ENCODE assay signal across 1 cellular context in genomic region chr2:120539421-120539936, GRCh38.
TF ChIP-seq lines count a peak whose summit lies in the region.

No MANE protein-coding gene starts in this region.

TF ChIP-seq in H1, 55 proteins besides CTCF, POLR2A, EP300 and RAD21 (continued from another document):
- TF ChIP-seq ATF2 (IDR thresholded peaks at IDR 0.05; ENCODE audit: low read length) (no peak), NRF1 (IDR thresholded peaks at IDR 0.05; ENCODE audit: low read depth, low read length) (no peak), CHD7 (IDR thresholded peaks at IDR 0.05; ENCODE audit: insufficient replicate concordance, low read length) (no peak), ZNF274 (IDR thresholded peaks at IDR 0.05; ENCODE audit: borderline replicate concordance, extremely low read depth, low read length) (no peak), TEAD4 (IDR thresholded peaks at IDR 0.05; ENCODE audit: low read depth, low read length) (no peak), RXRA (IDR thresholded peaks at IDR 0.05; ENCODE audit: insufficient read depth, low read depth, low read length) (no peak), GTF2F1 (IDR thresholded peaks at IDR 0.05; ENCODE audit: borderline replicate concordance, low read depth, low read length) (no peak), POU5F1 (IDR thresholded peaks at IDR 0.05; ENCODE audit: low read depth, low read length) (no peak), E2F6 (IDR thresholded peaks at IDR 0.05) (no peak), BCL11A (IDR thresholded peaks at IDR 0.05; ENCODE audit: low read depth in 2 of 2, low read length in 2 of 2) (no peak), RNF2 (IDR thresholded peaks at IDR 0.05; ENCODE audit: borderline replicate concordance, low read depth, low read length, missing control alignments, poor library complexity, severe bottlenecking) (no peak), NANOG (IDR thresholded peaks at IDR 0.05; ENCODE audit: insufficient read depth, low read depth, low read length, poor library complexity, severe bottlenecking) (no peak), TAF1 (IDR thresholded peaks at IDR 0.05; ENCODE audit: low read depth, low read length) (no peak), SIX5 (IDR thresholded peaks at IDR 0.05; ENCODE audit: low read depth, low read length) (no peak)
